In the genomic region with DNA sequence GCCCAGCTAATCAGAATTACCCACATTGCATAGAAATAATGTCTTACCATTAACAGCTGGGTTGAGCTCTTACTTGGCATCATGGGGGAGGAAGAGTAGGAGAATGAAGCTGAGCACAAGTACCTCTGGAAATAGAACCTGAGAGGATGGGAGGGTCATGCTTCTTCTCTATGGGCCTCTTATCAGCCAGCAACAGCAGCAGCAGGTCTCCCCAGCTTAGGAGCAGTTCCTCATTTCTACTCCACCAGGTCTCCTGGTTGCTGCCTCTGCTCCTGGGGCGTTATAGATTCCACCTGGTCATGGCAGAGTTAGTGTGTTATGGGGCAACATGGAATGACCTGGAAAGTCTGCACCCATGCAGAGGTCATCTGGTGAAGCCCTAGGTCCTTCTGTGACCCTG, we compare ENCODE assay signal across 1 cellular context.
TF ChIP-seq lines count a peak whose summit lies in the region.

No MANE protein-coding gene starts in this region.

TF ChIP-seq in K562, 482 proteins besides CTCF, POLR2A, EP300 and RAD21 (continued from another document):
- TF ChIP-seq, protein P1, sequence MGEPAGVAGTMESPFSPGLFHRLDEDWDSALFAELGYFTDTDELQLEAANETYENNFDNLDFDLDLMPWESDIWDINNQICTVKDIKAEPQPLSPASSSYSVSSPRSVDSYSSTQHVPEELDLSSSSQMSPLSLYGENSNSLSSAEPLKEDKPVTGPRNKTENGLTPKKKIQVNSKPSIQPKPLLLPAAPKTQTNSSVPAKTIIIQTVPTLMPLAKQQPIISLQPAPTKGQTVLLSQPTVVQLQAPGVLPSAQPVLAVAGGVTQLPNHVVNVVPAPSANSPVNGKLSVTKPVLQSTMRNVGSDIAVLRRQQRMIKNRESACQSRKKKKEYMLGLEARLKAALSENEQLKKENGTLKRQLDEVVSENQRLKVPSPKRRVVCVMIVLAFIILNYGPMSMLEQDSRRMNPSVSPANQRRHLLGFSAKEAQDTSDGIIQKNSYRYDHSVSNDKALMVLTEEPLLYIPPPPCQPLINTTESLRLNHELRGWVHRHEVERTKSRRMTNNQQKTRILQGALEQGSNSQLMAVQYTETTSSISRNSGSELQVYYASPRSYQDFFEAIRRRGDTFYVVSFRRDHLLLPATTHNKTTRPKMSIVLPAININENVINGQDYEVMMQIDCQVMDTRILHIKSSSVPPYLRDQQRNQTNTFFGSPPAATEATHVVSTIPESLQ (CRISPR knock-in tag; IDR thresholded peaks at IDR 0.05): no peak
- TF ChIP-seq, protein P2, sequence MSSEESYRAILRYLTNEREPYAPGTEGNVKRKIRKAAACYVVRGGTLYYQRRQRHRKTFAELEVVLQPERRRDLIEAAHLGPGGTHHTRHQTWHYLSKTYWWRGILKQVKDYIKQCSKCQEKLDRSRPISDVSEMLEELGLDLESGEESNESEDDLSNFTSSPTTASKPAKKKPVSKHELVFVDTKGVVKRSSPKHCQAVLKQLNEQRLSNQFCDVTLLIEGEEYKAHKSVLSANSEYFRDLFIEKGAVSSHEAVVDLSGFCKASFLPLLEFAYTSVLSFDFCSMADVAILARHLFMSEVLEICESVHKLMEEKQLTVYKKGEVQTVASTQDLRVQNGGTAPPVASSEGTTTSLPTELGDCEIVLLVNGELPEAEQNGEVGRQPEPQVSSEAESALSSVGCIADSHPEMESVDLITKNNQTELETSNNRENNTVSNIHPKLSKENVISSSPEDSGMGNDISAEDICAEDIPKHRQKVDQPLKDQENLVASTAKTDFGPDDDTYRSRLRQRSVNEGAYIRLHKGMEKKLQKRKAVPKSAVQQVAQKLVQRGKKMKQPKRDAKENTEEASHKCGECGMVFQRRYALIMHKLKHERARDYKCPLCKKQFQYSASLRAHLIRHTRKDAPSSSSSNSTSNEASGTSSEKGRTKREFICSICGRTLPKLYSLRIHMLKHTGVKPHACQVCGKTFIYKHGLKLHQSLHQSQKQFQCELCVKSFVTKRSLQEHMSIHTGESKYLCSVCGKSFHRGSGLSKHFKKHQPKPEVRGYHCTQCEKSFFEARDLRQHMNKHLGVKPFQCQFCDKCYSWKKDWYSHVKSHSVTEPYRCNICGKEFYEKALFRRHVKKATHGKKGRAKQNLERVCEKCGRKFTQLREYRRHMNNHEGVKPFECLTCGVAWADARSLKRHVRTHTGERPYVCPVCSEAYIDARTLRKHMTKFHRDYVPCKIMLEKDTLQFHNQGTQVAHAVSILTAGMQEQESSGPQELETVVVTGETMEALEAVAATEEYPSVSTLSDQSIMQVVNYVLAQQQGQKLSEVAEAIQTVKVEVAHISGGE (CRISPR knock-in tag; IDR thresholded peaks at IDR 0.05): no peak
TF ChIP-seq in K562: peak in this region for 72.
